In genomic region chr2:60888853-60889252, GRCh38 we compare ENCODE assay signal across 17 cellular contexts. TPM values are rescaled to one million over a fixed set of nuclear protein-coding genes. Genes with fewer than 3 reads are reported as not detected.
DNase-seq lines count a peak whose midpoint lies in the region; ATAC-seq and TF ChIP-seq lines count a peak whose summit lies in the region.
"Had no signal": no experiment of that assay in that cellular context is flagged by ENCODE, and none has a peak within 500 bp of the region (broad histone marks: within the 10 kb centered on the region; RNA-seq: fewer than 3 reads in every experiment).

No MANE protein-coding gene starts in this region.

- H3K9me3 Mint-ChIP-seq in activated T-cell treated with anti-CD3 and anti-CD28 coated beads, Interleukin-2, amount 50 U/mL, for 24 hours, result peaks cover 2% of the 10 kb centered on the region
- H3K9me3 Mint-ChIP-seq in IgD-negative memory B cell (peaks cover 0 to 2% (median 2%) of the 10 kb centered on the region in 3 donors), progenitor cell of endocrine pancreas (ENCODE audit: low read depth) (peaks cover 3% of the 10 kb centered on the region)
- peaks cover 1% of the 10 kb centered on the region for H3K9me3 Mint-ChIP-seq in activated naive CD8-positive, alpha-beta T cell treated with anti-CD3 and anti-CD28 coated beads for 36 hours
- H3K9me3 Mint-ChIP-seq: HFFc6 had no signal

- H3K27me3 Mint-ChIP-seq in activated T-cell treated with anti-CD3 and anti-CD28 coated beads, Interleukin-2, amount 50 U/mL, for 24 hours, result no peaks in the 10 kb centered on the region
- no peaks in the 10 kb centered on the region for H3K27me3 Mint-ChIP-seq in IgD-negative memory B cell
- no peaks in the 10 kb centered on the region for H3K27me3 Mint-ChIP-seq in activated naive CD8-positive, alpha-beta T cell treated with anti-CD3 and anti-CD28 coated beads for 36 hours
- no peaks in the 10 kb centered on the region for H3K27me3 Mint-ChIP-seq in progenitor cell of endocrine pancreas
- H3K27me3 Mint-ChIP-seq: effector memory CD8-positive, alpha-beta T cell had no signal

- peak overlapping the region; percentile 2 for H3K4me3 Mint-ChIP-seq in activated T-cell treated with anti-CD3 and anti-CD28 coated beads, Interleukin-2, amount 50 U/mL, for 24 hours
- H3K4me3 Mint-ChIP-seq in IgD-negative memory B cell (peak overlapping the region; percentile 13 to 78 (median 62)), progenitor cell of endocrine pancreas (ENCODE audit: low read depth) (no peak overlapping the region)
- H3K4me3 Mint-ChIP-seq in activated naive CD8-positive, alpha-beta T cell treated with anti-CD3 and anti-CD28 coated beads for 36 hours, result peak overlapping the region; percentile 47
- H3K4me3 Mint-ChIP-seq: HFFc6 had no signal

- DNase-seq in activated T-cell treated with anti-CD3 and anti-CD28 coated beads, Interleukin-2, amount 50 U/mL, for 24 hours, result no peak
- DNase-seq in activated T-cell treated with anti-CD3 and anti-CD28 coated beads for 4 hours, result no peak
- DNase-seq in activated naive CD8-positive, alpha-beta T cell treated with anti-CD3 and anti-CD28 coated beads for 36 hours, result no peak
- DNase-seq in progenitor cell of endocrine pancreas (ENCODE audit: low spot score, unreplicated experiment), result no peak
- no peak for DNase-seq in iPS-NIHi11 (ENCODE audit: low spot score)
- DNase-seq: aorta; Caco-2; effector memory CD8-positive, alpha-beta T cell; HFFc6; hippocampal formation; mesendoderm; NCI-H345; retina; T-helper 1 cell had no signal

- peak overlapping the region; percentile 73 for H3K27ac Mint-ChIP-seq in activated T-cell treated with anti-CD3 and anti-CD28 coated beads, Interleukin-2, amount 50 U/mL, for 24 hours
- peak overlapping the region; percentile 72 to 84 (median 76) for H3K27ac Mint-ChIP-seq in IgD-negative memory B cell
- H3K27ac Mint-ChIP-seq in activated naive CD8-positive, alpha-beta T cell treated with anti-CD3 and anti-CD28 coated beads for 36 hours, result peak overlapping the region; percentile 75
- H3K27ac Mint-ChIP-seq in progenitor cell of endocrine pancreas, result peak overlapping the region; percentile 43
- H3K27ac Mint-ChIP-seq: HFFc6 had no signal

- H3K36me3 Mint-ChIP-seq in activated T-cell treated with anti-CD3 and anti-CD28 coated beads, Interleukin-2, amount 50 U/mL, for 24 hours (ENCODE audit: low read depth), result peaks cover 78% of the 10 kb centered on the region
- H3K36me3 Mint-ChIP-seq in IgD-negative memory B cell (peaks cover 4% of the 10 kb centered on the region), progenitor cell of endocrine pancreas (ENCODE audit: insufficient read depth) (peaks cover 8% of the 10 kb centered on the region)
- peaks cover 61% of the 10 kb centered on the region for H3K36me3 Mint-ChIP-seq in activated naive CD8-positive, alpha-beta T cell treated with anti-CD3 and anti-CD28 coated beads for 36 hours

- H3K4me1 Mint-ChIP-seq in activated T-cell treated with anti-CD3 and anti-CD28 coated beads, Interleukin-2, amount 50 U/mL, for 24 hours (ENCODE audit: low read depth), result peaks cover 70% of the 10 kb centered on the region
- peaks cover 44 to 65% (median 47%) of the 10 kb centered on the region in 3 donors for H3K4me1 Mint-ChIP-seq in IgD-negative memory B cell
- H3K4me1 Mint-ChIP-seq in activated naive CD8-positive, alpha-beta T cell treated with anti-CD3 and anti-CD28 coated beads for 36 hours, result peaks cover 62% of the 10 kb centered on the region
- peaks cover 16% of the 10 kb centered on the region for H3K4me1 Mint-ChIP-seq in progenitor cell of endocrine pancreas (ENCODE audit: low read depth)

- TF ChIP-seq CTCF in progenitor cell of endocrine pancreas (IDR thresholded peaks at IDR 0.05; ENCODE audit: unreplicated experiment), result no peak

- no peak for ATAC-seq in HG03378 (IDR thresholded peaks at IDR 0.05; ENCODE audit: unreplicated experiment)
- no peak for ATAC-seq in HG02973 (IDR thresholded peaks at IDR 0.05; ENCODE audit: unreplicated experiment)
- ATAC-seq: effector memory CD8-positive, alpha-beta T cell had no signal

RNA-seq across cellular contexts. Expression of gene REL, which starts 7.5 kb away (rescaled TPM):
- polyA plus RNA-seq in IgD-negative memory B cell, result 64.7 TPM
- 10 to 100 TPM; 61.5 to 62.4 TPM for total RNA-seq in activated naive CD8-positive, alpha-beta T cell treated with anti-CD3 and anti-CD28 coated beads for 36 hours
- 11.9 and 12.3 TPM in 2 replicates for total RNA-seq in progenitor cell of endocrine pancreas
